2 cellular contexts compared by ENCODE assay signal in genomic region chr10:132248455-132249231, GRCh38.
TF ChIP-seq lines count a peak whose summit lies in the region.

No MANE protein-coding gene starts in this region.

TF ChIP-seq in IMR-90, 13 proteins besides CTCF, POLR2A, EP300 and RAD21 (continued from another document):
- TF ChIP-seq USF2 (IDR thresholded peaks at IDR 0.05; ENCODE audit: low read depth, low read length), result no peak
- no peak for TF ChIP-seq CEBPB (IDR thresholded peaks at IDR 0.05; ENCODE audit: low read depth, low read length)
- TF ChIP-seq RCOR1 (IDR thresholded peaks at IDR 0.05; ENCODE audit: insufficient replicate concordance, low read length), result no peak
- no peak for TF ChIP-seq NFE2L2 (IDR thresholded peaks at IDR 0.05; ENCODE audit: low read depth, low read length)
- no peak for TF ChIP-seq BHLHE40 (IDR thresholded peaks at IDR 0.05; ENCODE audit: low read depth, low read length)
- TF ChIP-seq RFX5 (IDR thresholded peaks at IDR 0.05; ENCODE audit: low read depth, low read length), result no peak
- no peak for TF ChIP-seq MAFK (IDR thresholded peaks at IDR 0.05; ENCODE audit: low read depth, low read length)
- TF ChIP-seq CHD1 (IDR thresholded peaks at IDR 0.05; ENCODE audit: low read depth, low read length), result no peak
- TF ChIP-seq MAZ (IDR thresholded peaks at IDR 0.05; ENCODE audit: borderline replicate concordance, low read depth, low read length), result no peak
- TF ChIP-seq MXI1 (IDR thresholded peaks at IDR 0.05; ENCODE audit: borderline replicate concordance, low read depth, low read length), result no peak
- TF ChIP-seq SMC3 (IDR thresholded peaks at IDR 0.05; ENCODE audit: low read depth, low read length), result no peak

TF ChIP-seq in neural cell, 6 proteins besides CTCF, POLR2A, EP300 and RAD21 (continued from another document):
- no peak for TF ChIP-seq REST (IDR thresholded peaks at IDR 0.05; ENCODE audit: borderline replicate concordance)
